21 cellular contexts compared by ENCODE assay signal in the genomic region with DNA sequence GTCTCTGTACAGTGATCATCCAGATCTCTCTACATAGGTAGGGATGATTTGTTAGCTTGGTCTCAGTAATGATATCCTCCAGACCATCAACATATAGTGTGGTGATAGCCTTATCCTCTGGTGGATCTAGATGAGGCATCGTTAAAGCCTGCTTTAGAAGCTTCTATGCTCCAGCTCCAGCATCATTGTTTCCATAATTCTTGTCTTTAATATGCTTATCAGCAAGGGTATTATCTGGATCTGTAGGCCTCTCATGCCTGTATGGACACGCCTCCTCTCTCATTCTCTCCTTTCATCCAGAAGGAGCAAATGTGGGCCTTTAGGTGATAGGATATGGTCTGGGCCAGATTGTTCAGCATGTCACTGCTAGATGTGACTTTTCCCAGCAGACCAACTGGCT.
DNase-seq lines count a peak whose midpoint lies in the region; FAIRE-seq and TF ChIP-seq lines count a peak whose summit lies in the region.
"Had no signal": no experiment of that assay in that cellular context is flagged by ENCODE, and none has a peak within 500 bp of the region (broad histone marks: within the 10 kb centered on the region; RNA-seq: fewer than 3 reads in every experiment).

No MANE protein-coding gene starts in this region.

- H3K36me3 ChIP-seq in bronchial epithelial cell (ENCODE audit: control insufficient read depth, insufficient read depth, low read length) (no peaks in the 10 kb centered on the region), trophoblast cell (ENCODE audit: control insufficient read depth in 1 of 2, insufficient read depth in 2 of 2, low read length in 2 of 2) (no peaks in the 10 kb centered on the region), breast epithelium (no peaks in the 10 kb centered on the region)
- H3K36me3 ChIP-seq: BE2C, BLaER1 had no signal

- peak; percentile 18 for FAIRE-seq in bronchial epithelial cell (lab: Jason Lieb, UNC)
- FAIRE-seq: A204.1, D721Med, G401.6, GM12891, GM19239 had no signal

- H2BK120ac ChIP-seq in trophoblast cell (ENCODE audit: insufficient read depth, low read length, poor library complexity) = no peak overlapping the region

- TF ChIP-seq CTCF in bronchial epithelial cell (IDR thresholded peaks at IDR 0.05; ENCODE audit: insufficient read depth, low read length, severe bottlenecking) = no peak
- TF ChIP-seq CTCF in breast epithelium (IDR thresholded peaks at IDR 0.05) = no peak

- no peak overlapping the region for H4K8ac ChIP-seq in trophoblast cell (ENCODE audit: low read depth, low read length)

- H3K27me3 ChIP-seq in bronchial epithelial cell (ENCODE audit: control insufficient read depth, insufficient read depth, low read length) (no peaks in the 10 kb centered on the region), trophoblast cell (ENCODE audit: insufficient read depth, low read length) (no peaks in the 10 kb centered on the region), breast epithelium (no peaks in the 10 kb centered on the region)
- H3K27me3 ChIP-seq: BE2C, BLaER1 had no signal

- H4K91ac ChIP-seq in trophoblast cell (ENCODE audit: low read depth, low read length) = no peak overlapping the region

- no peak overlapping the region for H2AK5ac ChIP-seq in trophoblast cell (ENCODE audit: low read length)

- H3K4ac ChIP-seq in trophoblast cell (ENCODE audit: low read depth, low read length) = no peak overlapping the region

- TF ChIP-seq POLR2A in breast epithelium (IDR thresholded peaks at IDR 0.05) = no peak

- H3K4me1 ChIP-seq in trophoblast cell (ENCODE audit: control insufficient read depth in 1 of 2, insufficient read depth in 2 of 2, low read length in 2 of 2) = no peaks in the 10 kb centered on the region
- H3K4me1 ChIP-seq in breast epithelium = no peaks in the 10 kb centered on the region
- H3K4me1 ChIP-seq: BE2C, BLaER1, Caco-2 had no signal

- H3K4me3 ChIP-seq in bronchial epithelial cell (ENCODE audit: low read depth, low read length) (no peak overlapping the region), trophoblast cell (ENCODE audit: low read depth, low read length) (no peak overlapping the region), breast epithelium (no peak overlapping the region)
- H3K4me3 ChIP-seq: BLaER1 had no signal

- no peak overlapping the region for H3K18ac ChIP-seq in trophoblast cell (ENCODE audit: low read length)

- H3K4me2 ChIP-seq in trophoblast cell (ENCODE audit: low read length) = no peak overlapping the region
- H3K4me2 ChIP-seq: BLaER1 had no signal

- no peak overlapping the region for H2AFZ ChIP-seq in trophoblast cell (ENCODE audit: insufficient read depth, low read length, poor library complexity)

- H3K27ac ChIP-seq in trophoblast cell (ENCODE audit: low read depth, low read length) (no peak overlapping the region), breast epithelium (no peak overlapping the region)
- H3K27ac ChIP-seq: BLaER1 had no signal

- no peak overlapping the region for H3K14ac ChIP-seq in trophoblast cell (ENCODE audit: low read length)

- H3K9ac ChIP-seq in trophoblast cell (ENCODE audit: low read length) = no peak overlapping the region
- H3K9ac ChIP-seq: BLaER1 had no signal

- intact Hi-C loops in breast epithelium (cut with DNase I; ENCODE audit: low total_unique reads) = no loop called here

- H3K9me3 ChIP-seq in trophoblast cell (ENCODE audit: insufficient read depth, low read depth, low read length) (no peaks in the 10 kb centered on the region), breast epithelium (no peaks in the 10 kb centered on the region)
- H3K9me3 ChIP-seq: BE2C, BLaER1, Caco-2 had no signal

- no peak overlapping the region for H2BK5ac ChIP-seq in trophoblast cell (ENCODE audit: low read depth, low read length, poor library complexity)

- H2BK12ac ChIP-seq in trophoblast cell (ENCODE audit: low read length) = no peak overlapping the region

- WGBS in trophoblast cell (ENCODE audit: extremely low coverage, insufficient coverage, insufficient read length) = no CpG with 5 or more reads among the region's 2 CpGs

- DNase-seq in SK-N-DZ (ENCODE audit: low spot score) (peak; percentile 51), bronchial epithelial cell (ENCODE audit: low read depth) (no peak), trophoblast cell (peak; percentile 11 to 74), CD1c-positive myeloid dendritic cell (ENCODE audit: extremely low spot score) (no peak), breast epithelium (ENCODE audit: low spot score in 2 of 2) (no peak)
- DNase-seq: 8988T; ACHN; BE2C; C1 segment of cervical spinal cord; Caco-2; Calu3; CD4-positive, alpha-beta T cell; CD8-positive, alpha-beta T cell; DMS79 treated with DMSO at 0.1 percent for 48 hours; GF-D8 had no signal

- no peak overlapping the region for H3K23ac ChIP-seq in trophoblast cell (ENCODE audit: low read length)

- no peak overlapping the region for H4K12ac ChIP-seq in trophoblast cell (ENCODE audit: low read depth, low read length)

- H3K79me2 ChIP-seq in trophoblast cell (ENCODE audit: control insufficient read depth, insufficient read depth, low read length, poor library complexity) = no peaks in the 10 kb centered on the region

- H3K79me1 ChIP-seq in trophoblast cell (ENCODE audit: low read length) = no peaks in the 10 kb centered on the region

Comparison
In these comparisons a context has a peak if more than half of its experiments do, and no peak if none do; other contexts are left out.
1. DNase-seq: peak in SK-N-DZ (single experiment) and trophoblast cell (2 of 2); none in bronchial epithelial cell (single experiment), CD1c-positive myeloid dendritic cell (single experiment) and breast epithelium (0 of 2).